In the genomic region with DNA sequence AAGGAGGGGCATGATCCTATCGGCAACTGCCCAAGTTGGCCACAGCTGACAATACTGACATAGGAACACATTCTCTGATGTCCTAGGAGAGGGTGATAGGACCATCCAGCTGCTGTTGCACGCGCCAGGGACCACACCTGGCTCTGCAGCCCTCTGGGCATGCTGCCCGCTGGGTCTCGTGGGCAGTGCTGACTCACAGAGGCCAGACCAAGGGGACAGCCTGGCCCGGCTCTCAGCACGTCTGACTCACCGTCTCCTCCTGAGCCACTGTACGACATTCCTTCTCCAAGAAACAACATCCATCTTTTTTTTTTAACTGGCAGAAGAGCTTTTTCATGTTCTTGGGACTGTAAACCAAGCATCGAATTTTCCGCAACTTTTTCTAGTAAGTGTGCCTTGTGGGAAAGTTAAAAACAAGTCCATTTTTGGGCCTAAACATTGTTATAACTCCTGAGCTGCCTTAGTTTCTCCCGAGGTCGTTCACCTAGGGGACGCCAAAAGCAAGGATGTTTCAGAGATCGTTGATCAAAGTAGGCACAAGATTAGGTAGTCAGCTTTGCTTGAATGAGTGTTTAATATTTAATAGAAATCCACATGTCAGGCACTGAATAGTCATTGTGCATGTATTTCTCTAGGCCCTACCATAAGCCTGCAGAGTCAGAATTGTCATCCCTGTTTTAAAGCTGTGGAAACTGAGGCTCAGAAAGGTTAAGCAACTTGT, we compare ENCODE assay signal across 9 cellular contexts.
DNase-seq lines count a peak whose midpoint lies in the region; TF ChIP-seq lines count a peak whose summit lies in the region.
"Had no signal": no experiment of that assay in that cellular context is flagged by ENCODE, and none has a peak within 500 bp of the region (broad histone marks: within the 10 kb centered on the region; RNA-seq: fewer than 3 reads in every experiment).

No MANE protein-coding gene starts in this region.

- no peaks in the 10 kb centered on the region for H3K9me3 Mint-ChIP-seq in activated CD4-positive, alpha-beta T cell treated with anti-CD3 and anti-CD28 coated beads, Interleukin-2, amount 10 ng/mL, durations not matched to agents 7 days and 5 days

- in situ Hi-C loops in ACHN (cut with HindIII; ENCODE audit: low pct_ligation_motif_present, low pct_unique_long_range_greater_than_20kb, low sequenced_read_pairs) = no loop called here

- H3K4me3 Mint-ChIP-seq in activated CD4-positive, alpha-beta T cell treated with anti-CD3 and anti-CD28 coated beads, Interleukin-2, amount 10 ng/mL, durations not matched to agents 7 days and 5 days = no peak overlapping the region

- H3K4me1 Mint-ChIP-seq in activated CD4-positive, alpha-beta T cell treated with anti-CD3 and anti-CD28 coated beads, Interleukin-2, amount 10 ng/mL, durations not matched to agents 7 days and 5 days = no peaks in the 10 kb centered on the region

- no peaks in the 10 kb centered on the region for H3K36me3 Mint-ChIP-seq in activated CD4-positive, alpha-beta T cell treated with anti-CD3 and anti-CD28 coated beads, Interleukin-2, amount 10 ng/mL, durations not matched to agents 7 days and 5 days (ENCODE audit: low read depth)

- CTCF ChIA-PET in activated CD4-positive, alpha-beta T cell treated with anti-CD3 and anti-CD28 coated beads, Interleukin-2, amount 10 ng/mL, durations not matched to agents 7 days and 5 days (lab: Charles Lee) = no interaction called here

- peak; percentile 99 for DNase-seq in ACHN
- DNase-seq in NCI-H2029 treated with DMSO at 0.1 percent for 48 hours (lab: John Stamatoyannopoulos, UW) = peak; percentile 5
- DNase-seq in dermis microvascular lymphatic vessel endothelial cell (ENCODE audit: low read depth in 2 of 2) = peak; percentile 65 to 97
- DNase-seq in mucosa of gallbladder (ENCODE audit: low spot score) = peak; percentile 87
- DNase-seq in NCI-H524 treated with DMSO at 0.1 percent for 48 hours (lab: John Stamatoyannopoulos, UW) = no peak
- DNase-seq in GM20000 (ENCODE audit: low spot score) = no peak
- DNase-seq in activated CD4-positive, alpha-beta T cell treated with anti-CD3 and anti-CD28 coated beads, Interleukin-2, amount 10 ng/mL, durations not matched to agents 7 days and 5 days = no peak
- no peak for DNase-seq in NCI-H526 treated with DMSO at 0.1 percent for 48 hours (lab: John Stamatoyannopoulos, UW)
- DNase-seq: NCI-H1436 treated with DMSO at 0.1 percent for 48 hours had no signal

- H3K27me3 Mint-ChIP-seq in activated CD4-positive, alpha-beta T cell treated with anti-CD3 and anti-CD28 coated beads, Interleukin-2, amount 10 ng/mL, durations not matched to agents 7 days and 5 days = peaks cover 2% of the 10 kb centered on the region

- no peak overlapping the region for H3K27ac Mint-ChIP-seq in activated CD4-positive, alpha-beta T cell treated with anti-CD3 and anti-CD28 coated beads, Interleukin-2, amount 10 ng/mL, durations not matched to agents 7 days and 5 days

- POLR2A ChIA-PET in activated CD4-positive, alpha-beta T cell treated with anti-CD3 and anti-CD28 coated beads, Interleukin-2, amount 10 ng/mL, durations not matched to agents 7 days and 5 days (lab: Charles Lee) = no interaction called here

- TF ChIP-seq CTCF in GM20000 (IDR thresholded peaks at IDR 0.05; ENCODE audit: extremely low read depth, missing control alignments) = no peak

Comparison
In these comparisons a context has a peak if more than half of its experiments do, and no peak if none do; other contexts are left out.
1. DNase-seq: peak in ACHN (single experiment), NCI-H2029 treated with DMSO at 0.1 percent for 48 hours (single experiment), dermis microvascular lymphatic vessel endothelial cell (2 of 2) and mucosa of gallbladder (single experiment); none in NCI-H524 treated with DMSO at 0.1 percent for 48 hours (single experiment), GM20000 (single experiment), activated CD4-positive, alpha-beta T cell treated with anti-CD3 and anti-CD28 coated beads, Interleukin-2, amount 10 ng/mL, durations not matched to agents 7 days and 5 days (single experiment) and NCI-H526 treated with DMSO at 0.1 percent for 48 hours (single experiment).